In genomic region chr3:137554242-137554641, GRCh38 we compare ENCODE assay signal across 39 cellular contexts.
"Had no signal": no experiment of that assay in that cellular context is flagged by ENCODE, and none has a peak within 500 bp of the region (broad histone marks: within the 10 kb centered on the region; RNA-seq: fewer than 3 reads in every experiment).

No MANE protein-coding gene starts in this region.

- H3K27me3 ChIP-seq: adrenal gland, ascending aorta, body of pancreas, brain microvascular endothelial cell, breast epithelium, cardiac muscle cell had no signal

- H3K27ac ChIP-seq: adrenal gland, ascending aorta, body of pancreas, brain microvascular endothelial cell, breast epithelium, cardiac muscle cell had no signal

- ATAC-seq: activated naive CD4-positive, alpha-beta T cell treated with anti-CD3 and anti-CD28 coated beads, Interleukin-2, amount 50 U/mL, for 72 hours; activated naive CD8-positive, alpha-beta T cell treated with anti-CD3 and anti-CD28 coated beads, Interleukin-2, amount 50 U/mL, for 24 hours; activated T-cell treated with anti-CD3 and anti-CD28 coated beads, Interleukin-2, amount 50 U/mL, for 4 hours; activated T-cell treated with anti-CD3 and anti-CD28 coated beads, Interleukin-2, amount 50 U/mL, for 72 hours; activated T-helper 17 cell treated with anti-CD3 and anti-CD28 coated beads, Interleukin-2, amount 50 U/mL, for 72 hours; body of pancreas had no signal

- H3K27me3 Mint-ChIP-seq: activated naive CD4-positive, alpha-beta T cell treated with anti-CD3 and anti-CD28 coated beads, Interleukin-2, amount 10 ng/mL, durations not matched to agents 7 days and 5 days; activated naive CD4-positive, alpha-beta T cell treated with anti-CD3 and anti-CD28 coated beads, Interleukin-2, amount 50 U/mL, for 24 hours; activated naive CD8-positive, alpha-beta T cell; activated naive CD8-positive, alpha-beta T cell treated with anti-CD3 and anti-CD28 coated beads, Interleukin-2, amount 10 ng/mL, durations not matched to agents 7 days and 5 days; activated naive CD8-positive, alpha-beta T cell treated with anti-CD3 and anti-CD28 coated beads, Interleukin-2, amount 50 U/mL, for 24 hours; activated T-cell treated with anti-CD3 and anti-CD28 coated beads, Interleukin-2, amount 50 U/mL, for 24 hours; activated T-helper 17 cell treated with anti-CD3 and anti-CD28 coated beads, Interleukin-2, amount 50 U/mL, for 72 hours; brain; central memory CD8-positive, alpha-beta T cell had no signal

- H3K36me3 ChIP-seq: adrenal gland, ascending aorta, brain microvascular endothelial cell, cardiac muscle cell had no signal

- H3K4me1 Mint-ChIP-seq: activated naive CD4-positive, alpha-beta T cell treated with anti-CD3 and anti-CD28 coated beads, Interleukin-2, amount 10 ng/mL, durations not matched to agents 7 days and 5 days; activated naive CD4-positive, alpha-beta T cell treated with anti-CD3 and anti-CD28 coated beads, Interleukin-2, amount 50 U/mL, for 24 hours; activated naive CD8-positive, alpha-beta T cell treated with anti-CD3 and anti-CD28 coated beads for 36 hours; activated naive CD8-positive, alpha-beta T cell treated with anti-CD3 and anti-CD28 coated beads, Interleukin-2, amount 10 ng/mL, durations not matched to agents 7 days and 5 days; activated naive CD8-positive, alpha-beta T cell treated with anti-CD3 and anti-CD28 coated beads, Interleukin-2, amount 50 U/mL, for 24 hours; activated T-helper 17 cell treated with anti-CD3 and anti-CD28 coated beads, Interleukin-2, amount 50 U/mL, for 72 hours; brain; central memory CD8-positive, alpha-beta T cell had no signal

- H3K4me1 ChIP-seq: adrenal gland, ascending aorta, body of pancreas, breast epithelium had no signal

- H3K4me3 Mint-ChIP-seq: activated naive CD4-positive, alpha-beta T cell treated with anti-CD3 and anti-CD28 coated beads for 36 hours; activated naive CD4-positive, alpha-beta T cell treated with anti-CD3 and anti-CD28 coated beads, Interleukin-2, amount 10 ng/mL, durations not matched to agents 7 days and 5 days; activated naive CD4-positive, alpha-beta T cell treated with anti-CD3 and anti-CD28 coated beads, Interleukin-2, amount 50 U/mL, for 24 hours; activated naive CD8-positive, alpha-beta T cell; activated naive CD8-positive, alpha-beta T cell treated with anti-CD3 and anti-CD28 coated beads for 36 hours; activated naive CD8-positive, alpha-beta T cell treated with anti-CD3 and anti-CD28 coated beads, Interleukin-2, amount 10 ng/mL, durations not matched to agents 7 days and 5 days; activated naive CD8-positive, alpha-beta T cell treated with anti-CD3 and anti-CD28 coated beads, Interleukin-2, amount 50 U/mL, for 24 hours; activated T-cell treated with anti-CD3 and anti-CD28 coated beads, Interleukin-2, amount 50 U/mL, for 24 hours; activated T-cell treated with anti-CD3 and anti-CD28 coated beads, Interleukin-2, amount 50 U/mL, for 4 hours; activated T-cell treated with anti-CD3 and anti-CD28 coated beads, Interleukin-2, amount 50 U/mL, for 72 hours; activated T-helper 1 cell treated with anti-CD3 and anti-CD28 coated beads, Interleukin-12 subunit alpha, Interleukin-12 subunit beta, Interleukin-2, Interleukin-4 antibody, amounts not matched to agents 30 ng/mL and 10 ng/mL and 1 ng/mL, durations not matched to agents 14 hours and 24 hours and 36 hours; activated T-helper 17 cell treated with anti-CD3 and anti-CD28 coated beads, Interleukin-2, amount 50 U/mL, for 72 hours; brain; central memory CD8-positive, alpha-beta T cell had no signal

- DNase-seq: activated effector memory CD4-positive, alpha-beta T cell treated with anti-CD3 and anti-CD28 coated beads, Interleukin-2, amount 50 U/mL, for 16 hours; activated effector memory CD4-positive, alpha-beta T cell treated with Interleukin-2 at 50 U/mL for 16 hours; activated gamma-delta T cell; activated gamma-delta T cell treated with Interleukin-2 at 50 U/mL for 16 hours; activated naive CD4-positive, alpha-beta T cell; activated naive CD4-positive, alpha-beta T cell treated with anti-CD3 and anti-CD28 coated beads for 36 hours; activated naive CD4-positive, alpha-beta T cell treated with anti-CD3 and anti-CD28 coated beads, Interleukin-2, amount 10 ng/mL, durations not matched to agents 7 days and 5 days; activated naive CD4-positive, alpha-beta T cell treated with anti-CD3 and anti-CD28 coated beads, Interleukin-2, amount 50 U/mL, for 16 hours; activated naive CD4-positive, alpha-beta T cell treated with Interleukin-2 at 50 U/mL for 16 hours; activated naive CD8-positive, alpha-beta T cell treated with anti-CD3 and anti-CD28 coated beads for 36 hours; activated naive CD8-positive, alpha-beta T cell treated with anti-CD3 and anti-CD28 coated beads, Interleukin-2, amount 10 ng/mL, durations not matched to agents 7 days and 5 days; activated naive CD8-positive, alpha-beta T cell treated with anti-CD3 and anti-CD28 coated beads, Interleukin-2, amount 50 U/mL, for 24 hours; activated T-cell treated with anti-CD3 and anti-CD28 coated beads, Interleukin-2, amount 50 U/mL, for 24 hours; activated T-cell treated with anti-CD3 and anti-CD28 coated beads, Interleukin-2, amount 50 U/mL, for 4 hours; activated T-cell treated with anti-CD3 and anti-CD28 coated beads, Interleukin-2, amount 50 U/mL, for 48 hours; activated T-cell treated with anti-CD3 and anti-CD28 coated beads, Interleukin-2, amount 50 U/mL, for 72 hours; adrenal gland; amniotic stem cell; amygdala; anterior cingulate cortex; aorta; body of pancreas; brain microvascular endothelial cell; caudate nucleus; central memory CD4-positive, alpha-beta T cell; cerebellar nuclear complex had no signal

- FAIRE-seq: astrocyte, bronchial epithelial cell had no signal

- H3K9me3 Mint-ChIP-seq: activated naive CD4-positive, alpha-beta T cell treated with anti-CD3 and anti-CD28 coated beads, Interleukin-2, amount 50 U/mL, for 24 hours; activated T-helper 1 cell treated with anti-CD3 and anti-CD28 coated beads, Interleukin-12 subunit alpha, Interleukin-12 subunit beta, Interleukin-2, Interleukin-4 antibody, amounts not matched to agents 30 ng/mL and 10 ng/mL and 1 ng/mL, durations not matched to agents 14 hours and 24 hours and 36 hours had no signal

- H3K4me3 ChIP-seq: adrenal gland, ascending aorta, body of pancreas, breast epithelium, cardiac muscle cell had no signal

- H3K9me3 ChIP-seq: adrenal gland, ascending aorta, breast epithelium had no signal

- H3K36me3 Mint-ChIP-seq: activated naive CD4-positive, alpha-beta T cell treated with anti-CD3 and anti-CD28 coated beads, Interleukin-2, amount 10 ng/mL, durations not matched to agents 7 days and 5 days; activated naive CD4-positive, alpha-beta T cell treated with anti-CD3 and anti-CD28 coated beads, Interleukin-2, amount 50 U/mL, for 24 hours; activated naive CD4-positive, alpha-beta T cell treated with anti-CD3 and anti-CD28 coated beads, Interleukin-2, amount 50 U/mL, for 72 hours; activated naive CD8-positive, alpha-beta T cell; activated naive CD8-positive, alpha-beta T cell treated with anti-CD3 and anti-CD28 coated beads for 36 hours; activated naive CD8-positive, alpha-beta T cell treated with anti-CD3 and anti-CD28 coated beads, Interleukin-2, amount 10 ng/mL, durations not matched to agents 7 days and 5 days; brain had no signal

- H3K27ac Mint-ChIP-seq: activated naive CD4-positive, alpha-beta T cell treated with anti-CD3 and anti-CD28 coated beads for 36 hours; activated naive CD4-positive, alpha-beta T cell treated with anti-CD3 and anti-CD28 coated beads, Interleukin-2, amount 10 ng/mL, durations not matched to agents 7 days and 5 days; activated naive CD4-positive, alpha-beta T cell treated with anti-CD3 and anti-CD28 coated beads, Interleukin-2, amount 50 U/mL, for 24 hours; activated naive CD4-positive, alpha-beta T cell treated with anti-CD3 and anti-CD28 coated beads, Interleukin-2, amount 50 U/mL, for 72 hours; activated naive CD8-positive, alpha-beta T cell; activated naive CD8-positive, alpha-beta T cell treated with anti-CD3 and anti-CD28 coated beads for 36 hours; activated naive CD8-positive, alpha-beta T cell treated with anti-CD3 and anti-CD28 coated beads, Interleukin-2, amount 10 ng/mL, durations not matched to agents 7 days and 5 days; activated naive CD8-positive, alpha-beta T cell treated with anti-CD3 and anti-CD28 coated beads, Interleukin-2, amount 50 U/mL, for 24 hours; activated T-cell treated with anti-CD3 and anti-CD28 coated beads, Interleukin-2, amount 50 U/mL, for 24 hours; activated T-cell treated with anti-CD3 and anti-CD28 coated beads, Interleukin-2, amount 50 U/mL, for 72 hours; activated T-helper 1 cell treated with anti-CD3 and anti-CD28 coated beads, Interleukin-12 subunit alpha, Interleukin-12 subunit beta, Interleukin-2, Interleukin-4 antibody, amounts not matched to agents 30 ng/mL and 10 ng/mL and 1 ng/mL, durations not matched to agents 14 hours and 24 hours and 36 hours; activated T-helper 17 cell treated with anti-CD3 and anti-CD28 coated beads, Interleukin-2, amount 50 U/mL, for 72 hours; activated T-helper 2 cell treated with anti-CD3 and anti-CD28 coated beads, Interferon-gamma antibody, Interleukin-2, Interleukin-4, amounts not matched to agents 10 μg/mL and 5 μg/mL and 100 μg/mL, durations not matched to agents 14 hours and 24 hours and 36 hours; brain had no signal
